Comparison of ENCODE assay signal across 8 cellular contexts in the genomic region with DNA sequence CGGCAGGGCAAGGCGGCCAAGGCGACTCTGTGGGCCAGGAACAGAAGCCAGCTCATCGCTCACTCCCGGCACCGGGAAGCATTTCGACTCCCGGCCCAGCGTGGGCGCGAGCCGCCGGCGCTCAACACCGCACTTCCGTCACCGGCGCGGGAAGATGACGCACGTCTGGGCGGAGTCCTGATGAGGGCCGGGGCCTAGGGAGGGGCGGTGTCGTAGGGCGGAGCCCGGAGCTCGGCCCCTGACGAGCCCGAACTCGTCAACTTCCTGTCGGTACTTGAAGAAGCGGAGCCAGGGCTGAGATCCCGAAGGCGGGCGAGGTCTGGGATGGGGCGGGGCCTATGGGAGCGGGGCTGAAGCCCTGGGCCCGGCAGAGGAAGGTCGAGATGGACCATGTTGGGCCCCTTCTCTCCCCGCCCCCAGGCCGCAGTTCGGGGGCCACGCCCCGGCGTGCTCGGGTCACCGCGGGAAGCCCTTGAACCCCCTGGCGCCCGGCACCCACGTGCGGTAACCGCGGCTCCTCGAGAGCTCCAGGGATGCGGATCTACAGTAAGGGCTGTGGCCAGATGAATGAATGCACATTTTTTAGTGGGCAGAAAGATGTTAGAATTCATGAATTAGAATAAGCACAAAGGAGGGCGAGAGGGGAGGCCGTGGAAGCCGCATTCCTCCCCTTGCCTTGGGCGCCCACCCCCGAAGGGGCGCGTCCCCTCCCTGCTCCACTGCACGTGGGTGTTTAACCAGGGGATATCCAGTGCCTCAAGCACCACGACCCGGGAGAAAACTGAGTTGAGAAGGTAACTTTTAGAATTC. TPM values are rescaled to one million over a fixed set of nuclear protein-coding genes. Genes with fewer than 3 reads are reported as not detected.
A peak's percentile ranks its signal among the peaks of the same experiment; 100 is the strongest.
DNase-seq lines count a peak whose midpoint lies in the region; ATAC-seq, FAIRE-seq and TF ChIP-seq lines count a peak whose summit lies in the region.

RNASEH1 (minus strand) TSS at position 129 of the 810 bp plus-strand sequence; CDS start at position 56, 73 bp downstream.

- H4K8ac ChIP-seq in trophoblast cell (ENCODE audit: low read depth, low read length), result peak within 1 kb of the TSS; percentile 94

- TF ChIP-seq POLR2A in GM12892 (IDR thresholded peaks at IDR 0.05; ENCODE audit: low read depth, low read length) (peak; percentile 86), adrenal gland (IDR thresholded peaks at IDR 0.05) (peak; percentile 83), transverse colon (IDR thresholded peaks at IDR 0.05) (peak; percentile 90)

- H3K4ac ChIP-seq in trophoblast cell (ENCODE audit: low read depth, low read length), result peak within 1 kb of the TSS; percentile 74

- peak; percentile 94 for ATAC-seq in HG02852 (IDR thresholded peaks at IDR 0.05; ENCODE audit: unreplicated experiment)

- H3K4me3 ChIP-seq in adrenal gland (peak within 1 kb of the TSS; percentile 66 to 99 (median 90)), trophoblast cell (ENCODE audit: low read depth, low read length) (peak within 1 kb of the TSS; percentile 100), transverse colon (peak within 1 kb of the TSS; percentile 88 to 95 (median 94))

- peak within 1 kb of the TSS; percentile 99 for H4K12ac ChIP-seq in trophoblast cell (ENCODE audit: low read depth, low read length)

- H3K27me3 ChIP-seq in adrenal gland, result no peaks in the 10 kb centered on the region
- no peaks in the 10 kb centered on the region for H3K27me3 ChIP-seq in trophoblast cell (ENCODE audit: insufficient read depth, low read length)
- H3K27me3 ChIP-seq in transverse colon, result no peaks in the 10 kb centered on the region

- H2AFZ ChIP-seq in trophoblast cell (ENCODE audit: insufficient read depth, low read length, poor library complexity), result peak within 1 kb of the TSS; percentile 98

- H3K79me2 ChIP-seq in trophoblast cell (ENCODE audit: control insufficient read depth, insufficient read depth, low read length, poor library complexity), result peaks cover 10% of the 10 kb centered on the region

- H3K27ac ChIP-seq in adrenal gland (peak within 1 kb of the TSS; percentile 68 to 96 (median 89)), trophoblast cell (ENCODE audit: low read depth, low read length) (peak within 1 kb of the TSS; percentile 81), transverse colon (peak within 1 kb of the TSS; percentile 92 to 97 (median 95))

- 0 to 2% (median 1%) methylated on average over 17 to 67 of the region's 67 CpGs for WGBS in adrenal gland, 4 donors
- WGBS in trophoblast cell (ENCODE audit: extremely low coverage, insufficient coverage, insufficient read length), result no CpG with 5 or more reads among the region's 67 CpGs
- 0% methylated on average over 36 of the region's 67 CpGs; no CpG with 5 or more reads in 1 of the 2 donors for WGBS in transverse colon (ENCODE audit: low coverage in 1 of 2), 2 donors

- intact Hi-C loops in adrenal gland (cut with DNase I), result no loop called here
- intact Hi-C loops in cardiac septum (cut with DNase I), result loop anchor here (1.0 kb wide), 3 partner anchors 17 to 179 kb away; partner anchors contain the start of genes ADI1, RPS7 and TRAPPC12
- intact Hi-C loops in transverse colon (cut with DNase I; ENCODE audit: low total_unique reads), result no loop called here

- peak; percentile 97 for FAIRE-seq in GM12892 (lab: Jason Lieb, UNC)

- H3K4me2 ChIP-seq in trophoblast cell (ENCODE audit: low read length), result peak within 1 kb of the TSS; percentile 98

- peaks cover 7 to 20% of the 10 kb centered on the region in 2 donors for H3K4me1 ChIP-seq in adrenal gland (replicated peaks in 1 of 2)
- H3K4me1 ChIP-seq in trophoblast cell (ENCODE audit: control insufficient read depth in 1 of 2, insufficient read depth in 2 of 2, low read length in 2 of 2), result peaks cover 0 to 3% of the 10 kb centered on the region in 2 experiments
- H3K4me1 ChIP-seq in transverse colon, result peaks cover 8 to 17% (median 17%) of the 10 kb centered on the region in 4 donors

- peak within 1 kb of the TSS; percentile 94 for H3K14ac ChIP-seq in trophoblast cell (ENCODE audit: low read length)

- H2BK12ac ChIP-seq in trophoblast cell (ENCODE audit: low read length), result no peak within 1 kb of the TSS

- peaks cover 9% of the 10 kb centered on the region for H3K79me1 ChIP-seq in trophoblast cell (ENCODE audit: low read length)

- DNase-seq in GM12892 (ENCODE audit: insufficient read length), result peak; percentile 97
- DNase-seq in NCI-H146 (lab: John Stamatoyannopoulos, UW), result peak; percentile 99
- DNase-seq in T-helper 1 cell, result peak; percentile 95 to 98 (median 97)
- DNase-seq in adrenal gland, result peak; percentile 98 to 99 (median 98)
- peak; percentile 100 for DNase-seq in cardiac septum (ENCODE audit: low spot score)
- DNase-seq in trophoblast cell, result peak; percentile 99 to 100
- DNase-seq in transverse colon, result peak; percentile 99

- in situ Hi-C loops in transverse colon (cut with MboI; ENCODE audit: low pct_ligation_motif_present in 1 of 4, low pct_unique_long_range_greater_than_20kb in 1 of 4, low sequenced_read_pairs in 3 of 4), result no loop called here

- H3K36me3 ChIP-seq in adrenal gland (replicated peaks in 1 of 2), result peaks cover 0 to 27% of the 10 kb centered on the region in 2 donors
- H3K36me3 ChIP-seq in trophoblast cell (ENCODE audit: control insufficient read depth in 1 of 2, insufficient read depth in 2 of 2, low read length in 2 of 2), result peaks cover 13 to 15% of the 10 kb centered on the region in 2 experiments
- H3K36me3 ChIP-seq in transverse colon, result peaks cover 0 to 23% (median 10%) of the 10 kb centered on the region in 4 donors

- H3K9me3 ChIP-seq in adrenal gland (replicated peaks in 1 of 3), result no peaks in the 10 kb centered on the region
- H3K9me3 ChIP-seq in trophoblast cell (ENCODE audit: insufficient read depth, low read depth, low read length), result no peaks in the 10 kb centered on the region
- no peaks in the 10 kb centered on the region for H3K9me3 ChIP-seq in transverse colon

- peak within 1 kb of the TSS; percentile 99 for H3K9ac ChIP-seq in trophoblast cell (ENCODE audit: low read length)

- H2BK5ac ChIP-seq in trophoblast cell (ENCODE audit: low read depth, low read length, poor library complexity), result peak within 1 kb of the TSS; percentile 75

- peak within 1 kb of the TSS; percentile 85 for H4K91ac ChIP-seq in trophoblast cell (ENCODE audit: low read depth, low read length)

- TF ChIP-seq EP300 in transverse colon (IDR thresholded peaks at IDR 0.05; ENCODE audit: low read depth), result no peak

- no peak for TF ChIP-seq CTCF in adrenal gland (IDR thresholded peaks at IDR 0.05)
- TF ChIP-seq CTCF in transverse colon (IDR thresholded peaks at IDR 0.05), result no peak

- peak within 1 kb of the TSS; percentile 77 for H2AK5ac ChIP-seq in trophoblast cell (ENCODE audit: low read length)

- H3K18ac ChIP-seq in trophoblast cell (ENCODE audit: low read length), result peak within 1 kb of the TSS; percentile 81

- H3K23ac ChIP-seq in trophoblast cell (ENCODE audit: low read length), result no peak within 1 kb of the TSS

- peak within 1 kb of the TSS; percentile 82 for H2BK120ac ChIP-seq in trophoblast cell (ENCODE audit: insufficient read depth, low read length, poor library complexity)

RNA-seq across cellular contexts. Expression of gene RNASEH1, which starts in this region (rescaled TPM):
- 14.1 TPM for polyA plus RNA-seq in GM12892 (2012; ENCODE audit: missing spikeins)
- 10 to 100 TPM in 7 of 8 donors, 1 to 10 TPM in 1; 7.0 to 27.6 (median 17.5) TPM for total RNA-seq in adrenal gland
- polyA plus RNA-seq in adrenal gland, result 10 to 100 TPM in 1 of 3 donors, 1 to 10 TPM in 2; 4.5 to 25.6 (median 9.7) TPM
- total RNA-seq in cardiac septum, result 21.4 TPM
- polyA plus RNA-seq in trophoblast cell (2013), result 17.5 and 18.4 TPM in 2 replicates
- 10 to 100 TPM in 2 of 4 donors, 1 to 10 TPM in 2; 7.4 to 12.4 (median 11.0) TPM for total RNA-seq in transverse colon

Comparison
In these comparisons a context has a peak if more than half of its experiments do, and no peak if none do; other contexts are left out.
1. Peak in every context shown above with its lines: DNase-seq, ATAC-seq, H3K4me3 ChIP-seq and H3K27ac ChIP-seq.